8 cellular contexts compared by ENCODE assay signal in the genomic region with DNA sequence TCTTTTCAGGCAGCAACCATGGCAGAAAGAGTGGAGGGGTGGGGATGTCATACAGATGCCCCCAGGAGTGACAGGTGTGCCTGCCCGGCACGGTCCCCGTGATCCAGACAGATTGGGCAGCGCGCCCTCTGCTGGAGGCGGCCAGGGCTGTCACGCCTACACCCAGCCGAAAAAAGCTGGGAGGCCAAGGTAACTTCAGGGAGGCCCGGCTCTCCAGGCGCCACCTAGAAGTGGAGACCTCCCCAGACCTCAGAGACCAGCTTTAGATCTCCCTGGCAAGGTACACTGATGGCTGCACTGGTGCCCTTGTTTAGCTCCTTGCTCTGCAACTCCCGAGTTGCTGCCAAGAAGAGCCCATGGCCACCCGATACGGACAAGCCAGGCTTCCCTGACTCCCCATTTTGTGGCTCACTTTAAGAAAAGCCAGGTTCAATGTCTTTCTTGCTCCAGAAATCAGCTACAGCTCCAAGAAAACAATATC. TPM values are rescaled to one million over a fixed set of nuclear protein-coding genes. Genes with fewer than 3 reads are reported as not detected.
DNase-seq lines count a peak whose midpoint lies in the region; ATAC-seq and TF ChIP-seq lines count a peak whose summit lies in the region.

No MANE protein-coding gene starts in this region.

- no peaks in the 10 kb centered on the region for H4K20me1 ChIP-seq in OCI-LY3 (ENCODE audit: insufficient read depth, low read length)

- no peaks in the 10 kb centered on the region for H3K9me3 Mint-ChIP-seq in neural crest cell

- no peak for TF ChIP-seq POLR2A in stomach (IDR thresholded peaks at IDR 0.05)

- H3K27me3 ChIP-seq in OCI-LY3 (ENCODE audit: low read depth, low read length) (peaks cover 50% of the 10 kb centered on the region), stomach (peaks cover 0 to 14% (median 0%) of the 10 kb centered on the region in 3 donors)

- H3K9me3 ChIP-seq in OCI-LY3 (ENCODE audit: insufficient read depth, low read length) (no peaks in the 10 kb centered on the region), stomach (no peaks in the 10 kb centered on the region)

- DNase-seq in D341Med (ENCODE audit: low spot score) (peak; percentile 94), activated T-cell treated with anti-CD3 and anti-CD28 coated beads for 4 hours (peak; percentile 66), neural crest cell (ENCODE audit: low read depth, low spot score) (peak; percentile 79), stomach (peak; percentile 83)

- H3K27me3 Mint-ChIP-seq in neural crest cell (ENCODE audit: low read depth): peaks cover 78% of the 10 kb centered on the region

- H3K4me3 ChIP-seq in OCI-LY3 (ENCODE audit: low read length): no peak overlapping the region
- no peak overlapping the region for H3K4me3 ChIP-seq in stomach

- TF ChIP-seq CTCF in OCI-LY3 (IDR thresholded peaks at IDR 0.05; ENCODE audit: low read depth, low read length) (peak; percentile 92), neural crest cell (conservative IDR thresholded peaks at IDR 0.05) (peak; percentile 93), stomach (IDR thresholded peaks at IDR 0.05) (peak in 5 of 7 experiments; percentile 64 to 91 (median 86))

- intact Hi-C loops in stomach (cut with DNase I; ENCODE audit: low total_unique reads): no loop called here

- no peaks in the 10 kb centered on the region for H3K4me1 Mint-ChIP-seq in neural crest cell

- no peak for TF ChIP-seq EP300 in stomach (IDR thresholded peaks at IDR 0.05)

- H3K36me3 Mint-ChIP-seq in neural crest cell (ENCODE audit: low read depth): no peaks in the 10 kb centered on the region

- ATAC-seq in HG02759 (IDR thresholded peaks at IDR 0.05; ENCODE audit: unreplicated experiment) (peak; percentile 67), esophagus mucosa (peak; percentile 76), HG02610 (IDR thresholded peaks at IDR 0.05; ENCODE audit: unreplicated experiment) (no peak)

- H3K36me3 ChIP-seq in OCI-LY3 (replicated peaks; ENCODE audit: low read depth, low read length): no peaks in the 10 kb centered on the region
- H3K36me3 ChIP-seq in stomach: no peaks in the 10 kb centered on the region

- peak overlapping the region; percentile 24; the same call in 1 of the 2 replicates for H3K4me2 ChIP-seq in OCI-LY3 (ENCODE audit: low read length)

- no peaks in the 10 kb centered on the region for H3K4me1 ChIP-seq in OCI-LY3 (ENCODE audit: low read length)
- peaks cover 4 to 13% (median 9%) of the 10 kb centered on the region in 4 donors for H3K4me1 ChIP-seq in stomach

- H3K79me2 ChIP-seq in OCI-LY3 (ENCODE audit: low read length): no peaks in the 10 kb centered on the region

- no peak overlapping the region for H3K27ac ChIP-seq in OCI-LY3 (ENCODE audit: low read length)
- peak overlapping the region in 3 of 5 donors; percentile 3 to 29 (median 20) for H3K27ac ChIP-seq in stomach

- H2AFZ ChIP-seq in OCI-LY3 (ENCODE audit: low read depth, low read length): 0 out of 2 replicates have a peak overlapping the region, but pooled peaks have one; percentile 24

- no peak overlapping the region for H3K27ac Mint-ChIP-seq in neural crest cell (ENCODE audit: unreplicated experiment)

- no peak overlapping the region for H3K4me3 Mint-ChIP-seq in neural crest cell

- WGBS in stomach, 5 donors: 9 to 19% (median 12%) methylated on average over 13 of the region's 13 CpGs

- H3K9ac ChIP-seq in OCI-LY3 (ENCODE audit: low read length): no peak overlapping the region

RNA-seq across cellular contexts. Expression of gene GOLT1A, which starts 6.6 kb away (rescaled TPM):
- not detected for total RNA-seq in esophagus mucosa
- total RNA-seq in neural crest cell: not detected in 2 replicates
- 1 to 10 TPM in 3 of 5 donors, not detected in 2; 1.8 to 7.1 (median 5.9) TPM for total RNA-seq in stomach
- 10 to 100 TPM in 1 of 3 donors, 1 to 10 TPM in 2; 6.6 to 16.6 (median 7.6) TPM for polyA plus RNA-seq in stomach

RNA-seq across cellular contexts. Expression of gene KISS1, which starts 10.9 kb away (rescaled TPM):
- total RNA-seq in esophagus mucosa (not detected), neural crest cell (not detected in 2 replicates), stomach (1 to 10 TPM in 1 of 5 donors, not detected in 4; 1.1 TPM)
- polyA plus RNA-seq in stomach: 1 to 10 TPM in 2 of 3 donors, not detected in 1; 1.6 to 8.3 TPM

RNA-seq across cellular contexts. Expression of gene REN, which starts 41.0 kb away (rescaled TPM):
- total RNA-seq in esophagus mucosa: not detected
- not detected in 2 replicates for total RNA-seq in neural crest cell
- not detected for total RNA-seq in stomach
- under 1 TPM in 1 of 3 donors, not detected in 2; 0.08 TPM for polyA plus RNA-seq in stomach

RNA-seq across cellular contexts. Expression of gene ETNK2, which starts 55.3 kb away (rescaled TPM):
- total RNA-seq in esophagus mucosa (2.8 TPM), neural crest cell (12.1 and 14.5 TPM in 2 replicates), stomach (10 to 100 TPM in 1 of 5 donors, 1 to 10 TPM in 3, under 1 TPM in 1; 0.45 to 12.2 (median 6.6) TPM)
- polyA plus RNA-seq in stomach: 1 to 10 TPM; 3.8 to 8.1 (median 7.8) TPM
